In genomic region chr1:156124557-156125483, GRCh38 we compare ENCODE assay signal across 8 cellular contexts. TPM values are rescaled to one million over a fixed set of nuclear protein-coding genes. Genes with fewer than 3 reads are reported as not detected.
A peak's percentile ranks its signal among the peaks of the same experiment; 100 is the strongest.
DNase-seq lines count a peak whose midpoint lies in the region; ATAC-seq, FAIRE-seq and TF ChIP-seq lines count a peak whose summit lies in the region.

No MANE protein-coding gene starts in this region.

- no peaks in the 10 kb centered on the region for H3K9me3 ChIP-seq in muscle layer of duodenum (ENCODE audit: control insufficient read depth in 1 of 2, low read length in 2 of 2)

- ATAC-seq in HG03439 (IDR thresholded peaks at IDR 0.05; ENCODE audit: unreplicated experiment) (no peak), GM18502 (IDR thresholded peaks at IDR 0.05; ENCODE audit: poor library complexity, unreplicated experiment) (no peak)

- POLR2A ChIA-PET in GM10248 (lab: Yijun Ruan, JAX), result interaction anchor here (1.0 to 17.9 kb wide), 4 partner anchors 9 to 26 kb away, joined by 3 to 266 read pairs (median 13); partner anchors contain the start of gene LMNA

- FAIRE-seq in GM12891 (lab: Jason Lieb, UNC), result no peak

- H3K4me3 ChIP-seq in cardiac fibroblast (replicated peaks in 1 of 2; ENCODE audit: low read depth in 2 of 2, low read length in 2 of 2) (no peak overlapping the region), muscle layer of duodenum (ENCODE audit: low read depth in 1 of 2, low read length in 2 of 2) (peak overlapping the region; percentile 34 to 36)

- H3K27me3 ChIP-seq in muscle layer of duodenum (ENCODE audit: low read depth, low read length), result no peaks in the 10 kb centered on the region

- H3K27ac ChIP-seq in muscle layer of duodenum (ENCODE audit: low read length), result peak overlapping the region; percentile 99

- TF ChIP-seq POLR2A in GM12891 (IDR thresholded peaks at IDR 0.05; ENCODE audit: low read depth, low read length), result peak; percentile 34

- CTCF ChIA-PET in GM10248 (lab: Yijun Ruan, JAX), result interaction anchor here (0.6 to 27.7 kb wide), 6 partner anchors 8 to 218 kb away, joined by 3 to 1172 read pairs (median 5); partner anchors contain the start of genes LMNA and MEX3A

- peaks cover 10 to 30% of the 10 kb centered on the region in 2 donors for H3K36me3 ChIP-seq in muscle layer of duodenum (ENCODE audit: control insufficient read depth in 1 of 2, insufficient read depth in 2 of 2, low read length in 2 of 2)

- peaks cover 62 to 91% of the 10 kb centered on the region in 2 donors for H3K4me1 ChIP-seq in muscle layer of duodenum (ENCODE audit: control insufficient read depth in 1 of 2, insufficient read depth in 2 of 2, low read length in 2 of 2)

- TF ChIP-seq CTCF in cardiac fibroblast (IDR thresholded peaks at IDR 0.05; ENCODE audit: low read depth, low read length), result no peak
- no peak for TF ChIP-seq CTCF in GM10248 (IDR thresholded peaks at IDR 0.05; ENCODE audit: control extremely low read depth, extremely low read depth, low read depth, missing control alignments)

- DNase-seq in GM12891 (ENCODE audit: insufficient read length, low spot score) (no peak), NCI-H69 (lab: John Stamatoyannopoulos, UW) (peak; percentile 53), cardiac fibroblast (ENCODE audit: low read depth in 2 of 2) (peak; percentile 57 to 67), GM10248 (ENCODE audit: extremely low spot score) (no peak), mesenteric fat pad (ENCODE audit: low spot score) (no peak)

TF ChIP-seq in GM12891, 5 proteins besides CTCF, POLR2A, EP300 and RAD21:
- TF ChIP-seq POLR2AphosphoS5 (IDR thresholded peaks at IDR 0.05; ENCODE audit: low read depth, low read length) (no peak), SPI1 (IDR thresholded peaks at IDR 0.05; ENCODE audit: low read depth, low read length) (no peak), POU2F2 (IDR thresholded peaks at IDR 0.05; ENCODE audit: low read depth, low read length) (no peak), PAX5 (IDR thresholded peaks at IDR 0.05; ENCODE audit: insufficient read depth, low read length, severe bottlenecking) (no peak), TAF1 (IDR thresholded peaks at IDR 0.05; ENCODE audit: low read depth, low read length) (no peak)

RNA-seq across cellular contexts. Expression of gene LMNA, which starts 10.3 kb away (rescaled TPM):
- polyA plus RNA-seq in GM12891 (2012; ENCODE audit: low read depth, missing spikeins), result 70.7 TPM
- 901 TPM for total RNA-seq in mesenteric fat pad

RNA-seq across cellular contexts. Expression of gene SEMA4A, which starts 28.6 kb away (rescaled TPM):
- polyA plus RNA-seq in GM12891 (2012; ENCODE audit: low read depth, missing spikeins), result 26.3 TPM
- 31.9 TPM for total RNA-seq in mesenteric fat pad

RNA-seq across cellular contexts. Expression of gene MEX3A, which starts 42.6 kb away (rescaled TPM):
- 0.56 TPM for polyA plus RNA-seq in GM12891 (2012; ENCODE audit: low read depth, missing spikeins)
- total RNA-seq in mesenteric fat pad, result 0.58 TPM

Comparison
In these comparisons a context has a peak if more than half of its experiments do, and no peak if none do; other contexts are left out.
1. DNase-seq: peak in NCI-H69 (single experiment) and cardiac fibroblast (2 of 2); none in GM12891 (single experiment), GM10248 (single experiment) and mesenteric fat pad (single experiment).
2. H3K4me3 ChIP-seq: peak in muscle layer of duodenum (2 of 2); none in cardiac fibroblast (0 of 2).